ENCODE assay signal across 8 cellular contexts in genomic region chr1:100400332-100400933, GRCh38. TPM values are rescaled to one million over a fixed set of nuclear protein-coding genes. Genes with fewer than 3 reads are reported as not detected.
DNase-seq lines count a peak whose midpoint lies in the region; ATAC-seq and TF ChIP-seq lines count a peak whose summit lies in the region.

No MANE protein-coding gene starts in this region.

- peaks cover 85% of the 10 kb centered on the region for H3K4me1 Mint-ChIP-seq in activated naive CD8-positive, alpha-beta T cell treated with anti-CD3 and anti-CD28 coated beads, Interleukin-2, amount 50 U/mL, for 24 hours

- ATAC-seq in activated naive CD8-positive, alpha-beta T cell treated with anti-CD3 and anti-CD28 coated beads, Interleukin-2, amount 50 U/mL, for 24 hours, result peak; percentile 48
- ATAC-seq in upper lobe of left lung (ENCODE audit: low FRiP score in 2 of 2), result peak; percentile 67 to 76
- ATAC-seq in GM19467 (IDR thresholded peaks at IDR 0.05; ENCODE audit: unreplicated experiment), result no peak

- H3K9me3 Mint-ChIP-seq in activated naive CD8-positive, alpha-beta T cell treated with anti-CD3 and anti-CD28 coated beads, Interleukin-2, amount 50 U/mL, for 24 hours, result no peaks in the 10 kb centered on the region

- WGBS in upper lobe of left lung, 2 donors, result 28 to 38% methylated on average over 2 of the region's 2 CpGs

- H3K36me3 Mint-ChIP-seq in activated naive CD8-positive, alpha-beta T cell treated with anti-CD3 and anti-CD28 coated beads, Interleukin-2, amount 50 U/mL, for 24 hours (ENCODE audit: low read depth), result peaks cover 5% of the 10 kb centered on the region

- peak overlapping the region; percentile 93 for H3K27ac Mint-ChIP-seq in activated naive CD8-positive, alpha-beta T cell treated with anti-CD3 and anti-CD28 coated beads, Interleukin-2, amount 50 U/mL, for 24 hours

- peak; percentile 36 for DNase-seq in DMS153 (lab: John Stamatoyannopoulos, UW)
- DNase-seq in HFF-Myc (ENCODE audit: extremely low read depth, low read depth), result peak; percentile 2
- peak; percentile 80 for DNase-seq in SIG-M5 treated with dmso at 0.1 percent for 504 hours (lab: John Stamatoyannopoulos, UW; ENCODE audit: unreplicated experiment)
- DNase-seq in activated naive CD8-positive, alpha-beta T cell treated with anti-CD3 and anti-CD28 coated beads, Interleukin-2, amount 50 U/mL, for 24 hours, result peak; percentile 42
- peak; percentile 46 for DNase-seq in midbrain (lab: John Stamatoyannopoulos, UW)
- DNase-seq in upper lobe of left lung, result peak in 1 of 2 donors; percentile 72
- DNase-seq in cerebellar cortex (ENCODE audit: low spot score), result no peak

- H3K4me3 Mint-ChIP-seq in activated naive CD8-positive, alpha-beta T cell treated with anti-CD3 and anti-CD28 coated beads, Interleukin-2, amount 50 U/mL, for 24 hours, result peak overlapping the region; percentile 61

- no peaks in the 10 kb centered on the region for H3K27me3 ChIP-seq in upper lobe of left lung

- TF ChIP-seq CTCF in HFF-Myc (IDR thresholded peaks at IDR 0.05; ENCODE audit: low read depth, low read length, missing control alignments) (no peak), upper lobe of left lung (IDR thresholded peaks at IDR 0.05) (no peak)

- no peaks in the 10 kb centered on the region for H3K36me3 ChIP-seq in upper lobe of left lung

- no peak overlapping the region for H3K4me3 ChIP-seq in HFF-Myc (replicated peaks; ENCODE audit: low read depth, low read length)
- no peak overlapping the region for H3K4me3 ChIP-seq in upper lobe of left lung

- TF ChIP-seq EP300 in upper lobe of left lung (IDR thresholded peaks at IDR 0.05), result peak in 1 of 4 donors; percentile 13

- no peaks in the 10 kb centered on the region for H3K27me3 Mint-ChIP-seq in activated naive CD8-positive, alpha-beta T cell treated with anti-CD3 and anti-CD28 coated beads, Interleukin-2, amount 50 U/mL, for 24 hours

- peaks cover 5 to 19% (median 17%) of the 10 kb centered on the region in 4 donors for H3K4me1 ChIP-seq in upper lobe of left lung

- H3K27ac ChIP-seq in upper lobe of left lung, result peak overlapping the region in 3 of 4 donors; percentile 6 to 73 (median 72)

- peak in 2 of 4 donors; percentile 25 to 39 for TF ChIP-seq POLR2A in upper lobe of left lung (IDR thresholded peaks at IDR 0.05)

- no peaks in the 10 kb centered on the region for H3K9me3 ChIP-seq in upper lobe of left lung

RNA-seq across cellular contexts. Expression of gene CDC14A, which starts 48.1 kb away (rescaled TPM):
- 10 to 100 TPM in 5 of 6 donors, 1 to 10 TPM in 1; 9.6 to 56.6 (median 22.1) TPM for total RNA-seq in upper lobe of left lung
